ENCODE assay signal across 16 cellular contexts in the genomic region with DNA sequence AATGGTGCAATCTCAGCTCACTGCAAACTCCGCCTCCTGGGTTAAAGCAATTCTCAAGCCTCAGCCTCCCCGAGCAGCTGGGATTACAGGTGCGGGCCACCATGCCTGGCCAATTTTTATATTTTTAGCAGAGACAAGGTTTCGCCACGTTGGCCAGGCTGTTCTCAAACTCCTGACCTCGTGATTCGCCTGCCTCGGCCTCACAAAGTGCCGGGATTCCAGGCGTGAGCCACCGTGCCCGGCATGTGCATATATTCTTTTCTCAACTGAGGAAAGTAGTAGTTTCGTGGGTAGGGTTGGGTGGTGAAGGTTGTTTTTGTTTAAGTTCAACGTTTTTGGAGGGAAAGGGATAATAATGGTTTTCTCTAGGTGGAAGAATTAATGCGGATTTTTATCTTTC.
A peak's percentile ranks its signal among the peaks of the same experiment; 100 is the strongest.
DNase-seq lines count a peak whose midpoint lies in the region; ATAC-seq and TF ChIP-seq lines count a peak whose summit lies in the region.
"Had no signal": no experiment of that assay in that cellular context is flagged by ENCODE, and none has a peak within 500 bp of the region (broad histone marks: within the 10 kb centered on the region; RNA-seq: fewer than 3 reads in every experiment).

No MANE protein-coding gene starts in this region.

- no peak for ATAC-seq in HCT116
- ATAC-seq in RWPE2 (ENCODE audit: low read depth): no peak
- no peak for ATAC-seq in foreskin keratinocyte
- ATAC-seq: HepG2 had no signal

- TF ChIP-seq EP300 in stomach (IDR thresholded peaks at IDR 0.05): no peak

- H4K20me1 ChIP-seq in HCT116 (ENCODE audit: insufficient read depth): no peaks in the 10 kb centered on the region

- WGBS in stomach, 5 donors: 87 to 95% (median 90%) methylated on average over 15 of the region's 15 CpGs
- WGBS in thyroid gland, 2 donors: 91 to 92% methylated on average over 15 of the region's 15 CpGs

- H3K27me3 ChIP-seq in HCT116 (ENCODE audit: insufficient read depth, low read length) (no peaks in the 10 kb centered on the region), RWPE2 (ENCODE audit: insufficient read depth, poor library complexity, severe bottlenecking) (no peaks in the 10 kb centered on the region), foreskin keratinocyte (no peaks in the 10 kb centered on the region), stomach (no peaks in the 10 kb centered on the region), thyroid gland (no peaks in the 10 kb centered on the region)
- H3K27me3 ChIP-seq: BE2C had no signal

- H3K36me3 ChIP-seq in HCT116 (ENCODE audit: control insufficient read depth in 1 of 2, insufficient read depth in 2 of 2, low read length in 2 of 2) (no peaks in the 10 kb centered on the region), RWPE2 (ENCODE audit: low read depth) (no peaks in the 10 kb centered on the region), stomach (no peaks in the 10 kb centered on the region), thyroid gland (no peaks in the 10 kb centered on the region)
- H3K36me3 ChIP-seq: BE2C had no signal

- H2AFZ ChIP-seq in HCT116 (ENCODE audit: low read depth, low read length, poor library complexity, severe bottlenecking): no peak overlapping the region

- POLR2A ChIA-PET in HCT116 (lab: Charles Lee): no interaction called here

- intact Hi-C loops in HCT116 (cut with micrococcal nuclease) (no loop called here), stomach (cut with DNase I; ENCODE audit: low total_unique reads) (no loop called here), thyroid gland (cut with DNase I) (no loop called here)

- CTCF ChIA-PET in HCT116 (lab: Charles Lee): interaction anchor here (0.9 to 2.6 kb wide), 2 partner anchors 322 to 1962 kb away, joined by 5 to 10 read pairs; no protein-coding TSS in a partner anchor

- H3K27ac ChIP-seq in HCT116 (ENCODE audit: low read depth, low read length) (no peak overlapping the region), RWPE2 (ENCODE audit: poor library complexity, severe bottlenecking) (peak overlapping the region; percentile 47), foreskin keratinocyte (peak overlapping the region; percentile 93), substantia nigra (ENCODE audit: low read depth, low read length, poor library complexity, severe bottlenecking) (peak overlapping the region; percentile 86), stomach (no peak overlapping the region), thyroid gland (no peak overlapping the region)
- H3K27ac ChIP-seq: C4-2B had no signal

- BruUV-seq in HCT116 (replicated peaks; lab: Mats Ljungman, UMichigan): no TSS peak

- no peaks in the 10 kb centered on the region for H3K79me2 ChIP-seq in HCT116 (ENCODE audit: insufficient read depth, low read length)

- no peak for TF ChIP-seq RAD21 in HCT116 (IDR thresholded peaks at IDR 0.05; ENCODE audit: low read depth)

- no peak for DNase-seq in HCT116 (ENCODE audit: low read depth, low spot score)
- DNase-seq in RWPE2 (ENCODE audit: low spot score): no peak
- DNase-seq in foreskin keratinocyte: no peak
- DNase-seq in substantia nigra (lab: John Stamatoyannopoulos, UW): peak in 2 of 49 donors; percentile 5 to 7
- DNase-seq in stomach: no peak
- no peak for DNase-seq in NCI-H82 (lab: John Stamatoyannopoulos, UW)
- no peak for DNase-seq in thyroid gland
- no peak for DNase-seq in NAMALWA (ENCODE audit: low spot score)
- DNase-seq: ACHN; BE2C; Caco-2; CD4-positive, alpha-beta T cell; HFFc6; KBM-7 had no signal

- H3K9me3 ChIP-seq in HCT116 (ENCODE audit: control insufficient read depth in 1 of 2, insufficient read depth in 1 of 2, low read depth in 1 of 2, low read length in 2 of 2) (no peaks in the 10 kb centered on the region), RWPE2 (ENCODE audit: severe bottlenecking) (no peaks in the 10 kb centered on the region), stomach (no peaks in the 10 kb centered on the region), thyroid gland (no peaks in the 10 kb centered on the region)
- H3K9me3 ChIP-seq: BE2C had no signal

- H3K4me1 ChIP-seq in HCT116 (ENCODE audit: control insufficient read depth in 1 of 2, insufficient read depth in 2 of 2, low read length in 2 of 2): peaks cover 11 to 33% of the 10 kb centered on the region in 2 experiments
- peaks cover 12% of the 10 kb centered on the region for H3K4me1 ChIP-seq in RWPE2 (ENCODE audit: insufficient read depth, poor library complexity, severe bottlenecking)
- H3K4me1 ChIP-seq in foreskin keratinocyte: peaks cover 9% of the 10 kb centered on the region
- no peaks in the 10 kb centered on the region for H3K4me1 ChIP-seq in stomach
- H3K4me1 ChIP-seq in thyroid gland: peaks cover 3 to 5% of the 10 kb centered on the region in 2 donors
- H3K4me1 ChIP-seq: BE2C, Caco-2 had no signal

- H3K4me3 ChIP-seq in HCT116 (replicated peaks in 1 of 2; ENCODE audit: low read depth in 1 of 2, low read length in 2 of 2): no peak overlapping the region
- no peak overlapping the region for H3K4me3 ChIP-seq in RWPE2 (ENCODE audit: severe bottlenecking)
- no peak overlapping the region for H3K4me3 ChIP-seq in stomach
- no peak overlapping the region for H3K4me3 ChIP-seq in thyroid gland (replicated peaks in 1 of 3)

- TF ChIP-seq CTCF in HCT116 (IDR thresholded peaks at IDR 0.05 in 2 of 3, conservative IDR thresholded peaks at IDR 0.05 in 1 of 3; ENCODE audit: borderline replicate concordance in 1 of 3, insufficient read depth in 1 of 3, low read depth in 2 of 3, low read length in 2 of 3): no peak
- TF ChIP-seq CTCF in RWPE2 (IDR thresholded peaks at IDR 0.05; ENCODE audit: poor library complexity, severe bottlenecking): no peak
- no peak for TF ChIP-seq CTCF in foreskin keratinocyte (conservative IDR thresholded peaks at IDR 0.05)
- no peak for TF ChIP-seq CTCF in stomach (IDR thresholded peaks at IDR 0.05)
- TF ChIP-seq CTCF in thyroid gland (IDR thresholded peaks at IDR 0.05): no peak

- RAD21 ChIA-PET in HCT116 (lab: Charles Lee; ENCODE audit: low non-redundant PET in 1 of 2, low total read pairs in 2 of 2, uncharacterized antibody in 2 of 2, unreplicated experiment in 2 of 2): interaction anchor here in 1 of 2 experiments (0.6 kb wide), 1 partner anchor 453 kb away, joined by 3 read pairs; no protein-coding TSS in a partner anchor

- no peak overlapping the region for H3K9ac ChIP-seq in HCT116 (ENCODE audit: low read length)

- no peaks in the 10 kb centered on the region for H3K9me2 ChIP-seq in HCT116 (ENCODE audit: insufficient read depth)

- TF ChIP-seq POLR2A in HCT116 (IDR thresholded peaks at IDR 0.05; ENCODE audit: borderline replicate concordance, extremely low read depth, insufficient read depth, insufficient read length) (no peak), stomach (IDR thresholded peaks at IDR 0.05) (no peak), thyroid gland (IDR thresholded peaks at IDR 0.05) (no peak)

- peak overlapping the region; percentile 64; the same call in 1 of the 2 replicates for H3K4me2 ChIP-seq in HCT116 (ENCODE audit: low read length)

TF ChIP-seq in HCT116, 20 proteins besides CTCF, POLR2A, EP300 and RAD21:
- TF ChIP-seq ZNF274 (IDR thresholded peaks at IDR 0.05; ENCODE audit: low read depth, low read length) (no peak), CEBPB (IDR thresholded peaks at IDR 0.05; ENCODE audit: low read depth) (no peak), ZFX (IDR thresholded peaks at IDR 0.05) (no peak)
- TF ChIP-seq, protein P1, sequence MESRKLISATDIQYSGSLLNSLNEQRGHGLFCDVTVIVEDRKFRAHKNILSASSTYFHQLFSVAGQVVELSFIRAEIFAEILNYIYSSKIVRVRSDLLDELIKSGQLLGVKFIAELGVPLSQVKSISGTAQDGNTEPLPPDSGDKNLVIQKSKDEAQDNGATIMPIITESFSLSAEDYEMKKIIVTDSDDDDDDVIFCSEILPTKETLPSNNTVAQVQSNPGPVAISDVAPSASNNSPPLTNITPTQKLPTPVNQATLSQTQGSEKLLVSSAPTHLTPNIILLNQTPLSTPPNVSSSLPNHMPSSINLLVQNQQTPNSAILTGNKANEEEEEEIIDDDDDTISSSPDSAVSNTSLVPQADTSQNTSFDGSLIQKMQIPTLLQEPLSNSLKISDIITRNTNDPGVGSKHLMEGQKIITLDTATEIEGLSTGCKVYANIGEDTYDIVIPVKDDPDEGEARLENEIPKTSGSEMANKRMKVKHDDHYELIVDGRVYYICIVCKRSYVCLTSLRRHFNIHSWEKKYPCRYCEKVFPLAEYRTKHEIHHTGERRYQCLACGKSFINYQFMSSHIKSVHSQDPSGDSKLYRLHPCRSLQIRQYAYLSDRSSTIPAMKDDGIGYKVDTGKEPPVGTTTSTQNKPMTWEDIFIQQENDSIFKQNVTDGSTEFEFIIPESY (IDR thresholded peaks at IDR 0.05; ENCODE audit: extremely low read depth, insufficient replicate concordance, low read length): no peak

Comparison
In these comparisons a context has a peak if more than half of its experiments do, and no peak if none do; other contexts are left out.
1. H3K27ac ChIP-seq: peak in RWPE2 (single experiment), foreskin keratinocyte (single experiment) and substantia nigra (single experiment); none in HCT116 (single experiment), stomach (0 of 5) and thyroid gland (0 of 3).